ENCODE assay signal across 23 cellular contexts in the genomic region with DNA sequence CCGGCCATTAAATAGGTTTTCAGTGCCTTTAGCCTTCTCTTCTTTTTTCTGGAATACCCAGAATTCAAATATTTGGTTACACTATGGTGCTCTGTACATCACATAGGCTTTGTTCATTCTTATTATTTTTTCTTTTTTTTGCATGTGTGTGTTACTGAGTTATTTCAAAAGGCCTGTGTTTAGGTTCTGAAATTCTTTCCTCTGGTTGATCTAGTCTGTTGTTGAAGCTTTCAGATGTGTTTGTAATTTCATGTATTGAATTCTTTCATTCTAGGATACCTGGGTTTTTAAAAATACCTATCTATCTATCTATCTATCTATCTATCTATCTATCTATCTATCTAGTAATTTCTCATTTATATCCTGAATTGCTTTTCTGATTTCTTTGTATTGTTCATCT.
DNase-seq lines count a peak whose midpoint lies in the region; ATAC-seq, FAIRE-seq and TF ChIP-seq lines count a peak whose summit lies in the region.
"Had no signal": no experiment of that assay in that cellular context is flagged by ENCODE, and none has a peak within 500 bp of the region (broad histone marks: within the 10 kb centered on the region; RNA-seq: fewer than 3 reads in every experiment).

No MANE protein-coding gene starts in this region.

- no peak overlapping the region for H3K4me2 ChIP-seq in hepatocyte
- H3K4me2 ChIP-seq: A549; BLaER1 treated with 17β-estradiol and CSF1 and Interleukin-3, amounts not matched to agents 10 nM and 100 nM had no signal

- H3K9me3 Mint-ChIP-seq in activated T-cell treated with anti-CD3 and anti-CD28 coated beads, Interleukin-2, amount 50 U/mL, for 72 hours: peaks cover 13 to 16% of the 10 kb centered on the region in 2 donors
- peaks cover 6% of the 10 kb centered on the region for H3K9me3 Mint-ChIP-seq in activated T-helper 17 cell treated with anti-CD3 and anti-CD28 coated beads, Interleukin-2, amount 50 U/mL, for 72 hours
- peaks cover 19 to 22% of the 10 kb centered on the region in 2 donors for H3K9me3 Mint-ChIP-seq in stimulated activated naive B cell treated with anti-CD40 and anti-IgM and Interleukin-4, amounts not matched to agents 10 μg/mL and 1 μg/mL and 100 μg/mL, for 72 hours

- H3K36me3 ChIP-seq in hepatocyte (replicated peaks; ENCODE audit: insufficient read depth, low read depth): no peaks in the 10 kb centered on the region

- H3K36me3 Mint-ChIP-seq in activated T-cell treated with anti-CD3 and anti-CD28 coated beads, Interleukin-2, amount 50 U/mL, for 72 hours (ENCODE audit: insufficient read depth in 2 of 2): peaks cover 28 to 37% of the 10 kb centered on the region in 2 donors
- peaks cover 64% of the 10 kb centered on the region for H3K36me3 Mint-ChIP-seq in activated T-helper 17 cell treated with anti-CD3 and anti-CD28 coated beads, Interleukin-2, amount 50 U/mL, for 72 hours (ENCODE audit: low read depth)
- H3K36me3 Mint-ChIP-seq in stimulated activated naive B cell treated with anti-CD40 and anti-IgM and Interleukin-4, amounts not matched to agents 10 μg/mL and 1 μg/mL and 100 μg/mL, for 72 hours: peaks cover 52 to 65% of the 10 kb centered on the region in 2 donors

- H3K27me3 ChIP-seq in hepatocyte: no peaks in the 10 kb centered on the region
- H3K27me3 ChIP-seq: BLaER1 treated with 17β-estradiol and CSF1 and Interleukin-3, amounts not matched to agents 10 nM and 100 nM had no signal

- TF ChIP-seq CTCF in hepatocyte (IDR thresholded peaks at IDR 0.05; ENCODE audit: poor library complexity): no peak

- 100% methylated on average over 1 of the region's 1 CpG for WGBS in hepatocyte (ENCODE audit: low lambda C conversion rate, missing lambda C conversion rate)

- FAIRE-seq in frontal cortex (lab: Jason Lieb, UNC): peak; percentile 3
- FAIRE-seq: A549, D721Med, G401.6, GM12891, GM19239 had no signal

- peak overlapping the region; percentile 69 for H3K27ac Mint-ChIP-seq in activated T-cell treated with anti-CD3 and anti-CD28 coated beads, Interleukin-2, amount 50 U/mL, for 72 hours
- H3K27ac Mint-ChIP-seq in activated T-helper 17 cell treated with anti-CD3 and anti-CD28 coated beads, Interleukin-2, amount 50 U/mL, for 72 hours: peak overlapping the region; percentile 9
- H3K27ac Mint-ChIP-seq in stimulated activated naive B cell treated with anti-CD40 and anti-IgM and Interleukin-4, amounts not matched to agents 10 μg/mL and 1 μg/mL and 100 μg/mL, for 72 hours: peak overlapping the region; percentile 22
- H3K27ac Mint-ChIP-seq: B cell; CD4-positive, alpha-beta T cell; CD8-positive, alpha-beta T cell had no signal

- no peak overlapping the region for H3K4me3 Mint-ChIP-seq in activated T-cell treated with anti-CD3 and anti-CD28 coated beads, Interleukin-2, amount 50 U/mL, for 72 hours
- H3K4me3 Mint-ChIP-seq in activated T-helper 17 cell treated with anti-CD3 and anti-CD28 coated beads, Interleukin-2, amount 50 U/mL, for 72 hours: no peak overlapping the region
- no peak overlapping the region for H3K4me3 Mint-ChIP-seq in stimulated activated naive B cell treated with anti-CD40 and anti-IgM and Interleukin-4, amounts not matched to agents 10 μg/mL and 1 μg/mL and 100 μg/mL, for 72 hours
- H3K4me3 Mint-ChIP-seq: B cell; CD4-positive, alpha-beta T cell; CD8-positive, alpha-beta T cell had no signal

- no peaks in the 10 kb centered on the region for H3K9me2 ChIP-seq in hepatocyte (replicated peaks; ENCODE audit: insufficient read depth)

- no peak for DNase-seq in activated T-cell treated with anti-CD3 and anti-CD28 coated beads, Interleukin-2, amount 50 U/mL, for 72 hours
- DNase-seq in activated T-cell treated with anti-CD3 and anti-CD28 coated beads for 4 hours (no peak), frontal cortex (ENCODE audit: low spot score in 2 of 2) (no peak), hepatocyte (ENCODE audit: low spot score) (no peak)
- DNase-seq in stimulated activated naive B cell treated with anti-CD40 and anti-IgM and Interleukin-4, amounts not matched to agents 10 μg/mL and 1 μg/mL and 100 μg/mL, for 72 hours: no peak
- DNase-seq: AML-193; Caco-2; Calu3; CD4-positive, alpha-beta T cell; CD8-positive, alpha-beta T cell; DMS79 treated with DMSO at 0.1 percent for 48 hours; GF-D8 had no signal

- no peak for ATAC-seq in activated T-cell treated with anti-CD3 and anti-CD28 coated beads, Interleukin-2, amount 50 U/mL, for 72 hours (replicated peaks in 1 of 2)
- no peak for ATAC-seq in activated T-helper 17 cell treated with anti-CD3 and anti-CD28 coated beads, Interleukin-2, amount 50 U/mL, for 72 hours (replicated peaks)
- no peak for ATAC-seq in stimulated activated naive B cell treated with anti-CD40 and anti-IgM and Interleukin-4, amounts not matched to agents 10 μg/mL and 1 μg/mL and 100 μg/mL, for 72 hours (replicated peaks)
- no peak for ATAC-seq in GM19452 (IDR thresholded peaks at IDR 0.05; ENCODE audit: unreplicated experiment)
- ATAC-seq: A549; CD8-positive, alpha-beta T cell had no signal

- no peaks in the 10 kb centered on the region for H3K27me3 Mint-ChIP-seq in activated T-cell treated with anti-CD3 and anti-CD28 coated beads, Interleukin-2, amount 50 U/mL, for 72 hours (ENCODE audit: low read depth)
- no peaks in the 10 kb centered on the region for H3K27me3 Mint-ChIP-seq in activated T-helper 17 cell treated with anti-CD3 and anti-CD28 coated beads, Interleukin-2, amount 50 U/mL, for 72 hours
- no peaks in the 10 kb centered on the region for H3K27me3 Mint-ChIP-seq in stimulated activated naive B cell treated with anti-CD40 and anti-IgM and Interleukin-4, amounts not matched to agents 10 μg/mL and 1 μg/mL and 100 μg/mL, for 72 hours
- H3K27me3 Mint-ChIP-seq: B cell; CD4-positive, alpha-beta T cell had no signal

- no peaks in the 10 kb centered on the region for H3K4me1 ChIP-seq in hepatocyte (ENCODE audit: insufficient read depth)
- H3K4me1 ChIP-seq: A549; BLaER1 treated with 17β-estradiol and CSF1 and Interleukin-3, amounts not matched to agents 10 nM and 100 nM; Caco-2 had no signal

- H4K20me1 ChIP-seq in hepatocyte (ENCODE audit: insufficient read depth, poor library complexity, severe bottlenecking): no peaks in the 10 kb centered on the region

- peaks cover 40% of the 10 kb centered on the region for H3K79me2 ChIP-seq in hepatocyte

- H3K9me3 ChIP-seq in hepatocyte (ENCODE audit: low read depth): no peaks in the 10 kb centered on the region
- H3K9me3 ChIP-seq: Caco-2 had no signal

- no peaks in the 10 kb centered on the region for H3K4me1 Mint-ChIP-seq in activated T-cell treated with anti-CD3 and anti-CD28 coated beads, Interleukin-2, amount 50 U/mL, for 72 hours (ENCODE audit: low read depth)
- H3K4me1 Mint-ChIP-seq in activated T-helper 17 cell treated with anti-CD3 and anti-CD28 coated beads, Interleukin-2, amount 50 U/mL, for 72 hours: no peaks in the 10 kb centered on the region
- H3K4me1 Mint-ChIP-seq in stimulated activated naive B cell treated with anti-CD40 and anti-IgM and Interleukin-4, amounts not matched to agents 10 μg/mL and 1 μg/mL and 100 μg/mL, for 72 hours: peaks cover 0 to 7% of the 10 kb centered on the region in 2 donors
- H3K4me1 Mint-ChIP-seq: B cell had no signal

- H3K27ac ChIP-seq in hepatocyte: no peak overlapping the region
- H3K27ac ChIP-seq: 22Rv1; A549; BLaER1 treated with 17β-estradiol and CSF1 and Interleukin-3, amounts not matched to agents 10 nM and 100 nM; C4-2B had no signal

- no peak overlapping the region for H3K4me3 ChIP-seq in hepatocyte
- H3K4me3 ChIP-seq: A549; BLaER1 treated with 17β-estradiol and CSF1 and Interleukin-3, amounts not matched to agents 10 nM and 100 nM had no signal

- H2AFZ ChIP-seq in hepatocyte: no peak overlapping the region

Comparison
In these comparisons a context has a peak if more than half of its experiments do, and no peak if none do; other contexts are left out.
1. H3K27ac Mint-ChIP-seq: peak in every context shown above with its lines; median percentile 69 in activated T-cell treated with anti-CD3 and anti-CD28 coated beads, Interleukin-2, amount 50 U/mL, for 72 hours; 22 in stimulated activated naive B cell treated with anti-CD40 and anti-IgM and Interleukin-4, amounts not matched to agents 10 μg/mL and 1 μg/mL and 100 μg/mL, for 72 hours; 9 in activated T-helper 17 cell treated with anti-CD3 and anti-CD28 coated beads, Interleukin-2, amount 50 U/mL, for 72 hours.